ENCODE assay signal across 14 cellular contexts in the genomic region with DNA sequence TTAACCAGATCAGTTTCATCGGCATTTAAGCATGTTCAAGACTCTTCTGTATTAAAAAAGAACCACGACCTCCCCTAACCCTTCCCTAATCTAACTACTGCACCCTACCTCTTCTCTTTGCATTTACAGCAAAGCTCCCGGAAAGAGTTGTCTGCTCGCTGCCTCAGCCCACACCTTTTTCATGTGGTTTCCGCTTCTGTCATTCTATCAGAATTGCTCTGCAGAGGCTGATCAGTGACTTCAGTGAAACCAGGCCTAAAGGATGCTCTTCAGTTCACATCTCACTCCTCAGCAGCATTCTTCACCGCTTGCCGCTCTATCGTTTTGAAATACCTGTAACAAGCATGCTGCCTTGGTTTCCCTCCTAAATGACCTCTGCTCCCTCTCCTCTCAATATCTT.
A peak's percentile ranks its signal among the peaks of the same experiment; 100 is the strongest.
DNase-seq lines count a peak whose midpoint lies in the region; ATAC-seq and TF ChIP-seq lines count a peak whose summit lies in the region.
"Had no signal": no experiment of that assay in that cellular context is flagged by ENCODE, and none has a peak within 500 bp of the region (broad histone marks: within the 10 kb centered on the region; RNA-seq: fewer than 3 reads in every experiment).

No MANE protein-coding gene starts in this region.

- H3K9me3 Mint-ChIP-seq in activated T-cell treated with anti-CD3 and anti-CD28 coated beads, Interleukin-2, amount 50 U/mL, for 72 hours = peaks cover 3 to 8% of the 10 kb centered on the region in 2 donors
- H3K9me3 Mint-ChIP-seq in stimulated activated effector memory CD8-positive, alpha-beta T cell treated with anti-CD3 and anti-CD28 coated beads, Interleukin-12 subunit alpha, Interleukin-12 subunit beta, amount 100 ng/mL, for 72 hours = no peaks in the 10 kb centered on the region
- peaks cover 4% of the 10 kb centered on the region for H3K9me3 Mint-ChIP-seq in progenitor cell of endocrine pancreas (ENCODE audit: low read depth)

- H3K27me3 Mint-ChIP-seq in activated T-cell treated with anti-CD3 and anti-CD28 coated beads, Interleukin-2, amount 50 U/mL, for 72 hours (ENCODE audit: low read depth) = no peaks in the 10 kb centered on the region
- H3K27me3 Mint-ChIP-seq in progenitor cell of endocrine pancreas = no peaks in the 10 kb centered on the region

- H3K36me3 Mint-ChIP-seq in activated T-cell treated with anti-CD3 and anti-CD28 coated beads, Interleukin-2, amount 50 U/mL, for 72 hours (ENCODE audit: insufficient read depth in 2 of 2) = peaks cover 6 to 19% of the 10 kb centered on the region in 2 donors
- no peaks in the 10 kb centered on the region for H3K36me3 Mint-ChIP-seq in stimulated activated effector memory CD8-positive, alpha-beta T cell treated with anti-CD3 and anti-CD28 coated beads, Interleukin-12 subunit alpha, Interleukin-12 subunit beta, amount 100 ng/mL, for 72 hours
- peaks cover 2% of the 10 kb centered on the region for H3K36me3 Mint-ChIP-seq in progenitor cell of endocrine pancreas (ENCODE audit: insufficient read depth)

- peak; percentile 77 to 79 for DNase-seq in activated T-cell treated with anti-CD3 and anti-CD28 coated beads, Interleukin-2, amount 50 U/mL, for 72 hours
- peak; percentile 37 to 40 for DNase-seq in stimulated activated CD4-positive, alpha-beta T cell treated with anti-CD3 and anti-CD28 coated beads, Interleukin-12 subunit alpha, Interleukin-12 subunit beta, amount 100 ng/mL, for 24 hours (ENCODE audit: low read depth in 2 of 2)
- peak; percentile 8 to 64 for DNase-seq in stimulated activated effector memory CD8-positive, alpha-beta T cell treated with anti-CD3 and anti-CD28 coated beads, Interleukin-12 subunit alpha, Interleukin-12 subunit beta, amount 100 ng/mL, for 72 hours (ENCODE audit: low spot score in 2 of 2)
- no peak for DNase-seq in UCSD-AML1 (lab: John Stamatoyannopoulos, UW; ENCODE audit: unreplicated experiment)
- DNase-seq in progenitor cell of endocrine pancreas (ENCODE audit: low spot score, unreplicated experiment) = no peak
- DNase-seq: Caco-2, dorsolateral prefrontal cortex, glutamatergic neuron, NCI-H1417 treated with DMSO at 0.1 percent for 48 hours, transverse colon had no signal

- peak overlapping the region; percentile 83 to 94 for H3K4me3 Mint-ChIP-seq in activated T-cell treated with anti-CD3 and anti-CD28 coated beads, Interleukin-2, amount 50 U/mL, for 72 hours
- H3K4me3 Mint-ChIP-seq in stimulated activated effector memory CD8-positive, alpha-beta T cell treated with anti-CD3 and anti-CD28 coated beads, Interleukin-12 subunit alpha, Interleukin-12 subunit beta, amount 100 ng/mL, for 72 hours = peak overlapping the region; percentile 18
- no peak overlapping the region for H3K4me3 Mint-ChIP-seq in progenitor cell of endocrine pancreas (ENCODE audit: low read depth)

- peak overlapping the region; percentile 96 for H3K27ac Mint-ChIP-seq in activated T-cell treated with anti-CD3 and anti-CD28 coated beads, Interleukin-2, amount 50 U/mL, for 72 hours
- H3K27ac Mint-ChIP-seq in stimulated activated effector memory CD8-positive, alpha-beta T cell treated with anti-CD3 and anti-CD28 coated beads, Interleukin-12 subunit alpha, Interleukin-12 subunit beta, amount 100 ng/mL, for 72 hours = peak overlapping the region; percentile 40
- H3K27ac Mint-ChIP-seq in progenitor cell of endocrine pancreas = no peak overlapping the region

- H3K4me1 Mint-ChIP-seq in activated T-cell treated with anti-CD3 and anti-CD28 coated beads, Interleukin-2, amount 50 U/mL, for 72 hours (ENCODE audit: low read depth) = peaks cover 62% of the 10 kb centered on the region
- H3K4me1 Mint-ChIP-seq in stimulated activated effector memory CD8-positive, alpha-beta T cell treated with anti-CD3 and anti-CD28 coated beads, Interleukin-12 subunit alpha, Interleukin-12 subunit beta, amount 100 ng/mL, for 72 hours = peaks cover 18% of the 10 kb centered on the region
- H3K4me1 Mint-ChIP-seq in progenitor cell of endocrine pancreas (ENCODE audit: low read depth) = no peaks in the 10 kb centered on the region

- TF ChIP-seq CTCF in progenitor cell of endocrine pancreas (IDR thresholded peaks at IDR 0.05; ENCODE audit: unreplicated experiment) = no peak

- peak; percentile 94 to 96 for ATAC-seq in activated CD4-positive, CD25-positive, alpha-beta regulatory T cell treated with anti-CD3 and anti-CD28 coated beads, Interleukin-2, amount 50 U/mL, for 24 hours
- ATAC-seq in activated T-cell treated with anti-CD3 and anti-CD28 coated beads, Interleukin-2, amount 50 U/mL, for 72 hours (replicated peaks in 1 of 2) = peak; percentile 90 to 94
- peak; percentile 98 for ATAC-seq in stimulated activated effector memory CD8-positive, alpha-beta T cell treated with anti-CD3 and anti-CD28 coated beads, Interleukin-12 subunit alpha, Interleukin-12 subunit beta, amount 100 ng/mL, for 72 hours
- ATAC-seq in HG03139 (IDR thresholded peaks at IDR 0.05; ENCODE audit: unreplicated experiment) (no peak), HG02885 (IDR thresholded peaks at IDR 0.05; ENCODE audit: poor library complexity, unreplicated experiment) (no peak)
- ATAC-seq: GM12878 had no signal

Comparison
In these comparisons a context has a peak if more than half of its experiments do, and no peak if none do; other contexts are left out.
1. ATAC-seq: peak in activated CD4-positive, CD25-positive, alpha-beta regulatory T cell treated with anti-CD3 and anti-CD28 coated beads, Interleukin-2, amount 50 U/mL, for 24 hours (2 of 2), activated T-cell treated with anti-CD3 and anti-CD28 coated beads, Interleukin-2, amount 50 U/mL, for 72 hours (2 of 2) and stimulated activated effector memory CD8-positive, alpha-beta T cell treated with anti-CD3 and anti-CD28 coated beads, Interleukin-12 subunit alpha, Interleukin-12 subunit beta, amount 100 ng/mL, for 72 hours (single experiment); none in HG03139 (single experiment) and HG02885 (single experiment).
2. DNase-seq: peak in activated T-cell treated with anti-CD3 and anti-CD28 coated beads, Interleukin-2, amount 50 U/mL, for 72 hours (2 of 2), stimulated activated CD4-positive, alpha-beta T cell treated with anti-CD3 and anti-CD28 coated beads, Interleukin-12 subunit alpha, Interleukin-12 subunit beta, amount 100 ng/mL, for 24 hours (2 of 2) and stimulated activated effector memory CD8-positive, alpha-beta T cell treated with anti-CD3 and anti-CD28 coated beads, Interleukin-12 subunit alpha, Interleukin-12 subunit beta, amount 100 ng/mL, for 72 hours (2 of 2); none in UCSD-AML1 (single experiment) and progenitor cell of endocrine pancreas (single experiment).